20 cellular contexts compared by ENCODE assay signal in genomic region chr5:134492568-134492967, GRCh38.
"Had no signal": no experiment of that assay in that cellular context is flagged by ENCODE, and none has a peak within 500 bp of the region (broad histone marks: within the 10 kb centered on the region; RNA-seq: fewer than 3 reads in every experiment).

No MANE protein-coding gene starts in this region.

- H3K9me3 ChIP-seq: breast epithelium had no signal

- DNase-seq: activated CD4-positive, alpha-beta T cell treated with anti-CD3 and anti-CD28 coated beads for 4 hours; activated CD8-positive, alpha-beta memory T cell treated with anti-CD3 and anti-CD28 coated beads, Interleukin-2, amount 50 U/mL, for 48 hours; activated CD8-positive, alpha-beta T cell treated with anti-CD3 and anti-CD28 coated beads for 36 hours; activated naive CD4-positive, alpha-beta T cell treated with anti-CD3 and anti-CD28 coated beads, Interleukin-2, amount 50 U/mL, for 16 hours; activated naive CD8-positive, alpha-beta T cell treated with anti-CD3 and anti-CD28 coated beads, Interleukin-2, amount 10 ng/mL, durations not matched to agents 7 days and 5 days; activated T-cell treated with anti-CD3 and anti-CD28 coated beads, Interleukin-2, amount 50 U/mL, for 1 hour; NCI-H1092; NCI-H1417; NCI-H1694 treated with DMSO at 0.1 percent for 48 hours; NCI-H2029 treated with DMSO at 0.1 percent for 48 hours; NCI-H345; NCI-H510A; NCI-H526 treated with DMSO at 0.1 percent for 48 hours; NCI-H82; SIG-M5 had no signal

- H3K4me3 Mint-ChIP-seq: activated CD8-positive, alpha-beta T cell treated with anti-CD3 and anti-CD28 coated beads for 36 hours; activated naive CD8-positive, alpha-beta T cell treated with anti-CD3 and anti-CD28 coated beads, Interleukin-2, amount 10 ng/mL, durations not matched to agents 7 days and 5 days; central memory CD8-positive, alpha-beta T cell; T-helper 1 cell treated with Interleukin-12 subunit alpha and Interleukin-12 subunit beta and Interleukin-4 antibody, amounts not matched to agents 30 μg/mL and 1 μg/mL, for 36 hours had no signal

- H3K9me3 Mint-ChIP-seq: activated CD8-positive, alpha-beta T cell treated with anti-CD3 and anti-CD28 coated beads for 36 hours; activated naive CD8-positive, alpha-beta T cell treated with anti-CD3 and anti-CD28 coated beads, Interleukin-2, amount 10 ng/mL, durations not matched to agents 7 days and 5 days; central memory CD8-positive, alpha-beta T cell; T-helper 1 cell treated with Interleukin-12 subunit alpha and Interleukin-12 subunit beta and Interleukin-4 antibody, amounts not matched to agents 30 μg/mL and 1 μg/mL, for 36 hours had no signal

- H3K9ac ChIP-seq: KMS-11 had no signal

- H3K27ac ChIP-seq: KMS-11 had no signal

- H3K4me1 Mint-ChIP-seq: central memory CD8-positive, alpha-beta T cell had no signal

- H3K27me3 Mint-ChIP-seq: activated CD8-positive, alpha-beta T cell treated with anti-CD3 and anti-CD28 coated beads for 36 hours; activated naive CD8-positive, alpha-beta T cell treated with anti-CD3 and anti-CD28 coated beads, Interleukin-2, amount 10 ng/mL, durations not matched to agents 7 days and 5 days; central memory CD8-positive, alpha-beta T cell had no signal

- H3K36me3 ChIP-seq: breast epithelium had no signal

- H3K36me3 Mint-ChIP-seq: activated naive CD8-positive, alpha-beta T cell treated with anti-CD3 and anti-CD28 coated beads, Interleukin-2, amount 10 ng/mL, durations not matched to agents 7 days and 5 days had no signal

- H3K4me1 ChIP-seq: breast epithelium had no signal

- H3K4me3 ChIP-seq: breast epithelium had no signal

- H3K27me3 ChIP-seq: breast epithelium had no signal

- H3K27ac Mint-ChIP-seq: activated CD8-positive, alpha-beta T cell treated with anti-CD3 and anti-CD28 coated beads for 36 hours; activated naive CD8-positive, alpha-beta T cell treated with anti-CD3 and anti-CD28 coated beads, Interleukin-2, amount 10 ng/mL, durations not matched to agents 7 days and 5 days; T-helper 1 cell treated with Interleukin-12 subunit alpha and Interleukin-12 subunit beta and Interleukin-4 antibody, amounts not matched to agents 30 μg/mL and 1 μg/mL, for 36 hours had no signal

- ATAC-seq: activated CD4-positive, CD25-positive, alpha-beta regulatory T cell treated with anti-CD3 and anti-CD28 coated beads, Interleukin-2, amount 50 U/mL, for 24 hours; activated CD8-positive, alpha-beta T cell treated with anti-CD3 and anti-CD28 coated beads for 36 hours had no signal
